Comparison of ENCODE assay signal across 14 cellular contexts in genomic region chr12:122293081-122293480, GRCh38. TPM values are rescaled to one million over a fixed set of nuclear protein-coding genes. Genes with fewer than 3 reads are reported as not detected.
DNase-seq lines count a peak whose midpoint lies in the region; ATAC-seq lines count a peak whose summit lies in the region.
"Had no signal": no experiment of that assay in that cellular context is flagged by ENCODE, and none has a peak within 500 bp of the region (broad histone marks: within the 10 kb centered on the region; RNA-seq: fewer than 3 reads in every experiment).

No MANE protein-coding gene starts in this region.

- peak; percentile 78 for ATAC-seq in GM19395 (IDR thresholded peaks at IDR 0.05; ENCODE audit: unreplicated experiment)
- ATAC-seq in HG03159 (IDR thresholded peaks at IDR 0.05; ENCODE audit: unreplicated experiment), result peak; percentile 70
- ATAC-seq: left cardiac atrium, pancreas had no signal

- intact Hi-C loops in cardiac septum (cut with DNase I), result no loop called here

- peak; percentile 62 for DNase-seq in NCI-H2171 treated with DMSO at 0.1 percent for 48 hours (lab: John Stamatoyannopoulos, UW)
- no peak for DNase-seq in NCI-H2171 (lab: John Stamatoyannopoulos, UW)
- peak; percentile 8 for DNase-seq in iris pigment epithelial cell (ENCODE audit: low read depth)
- no peak for DNase-seq in cardiac septum (ENCODE audit: low spot score)
- no peak for DNase-seq in activated effector memory CD4-positive, alpha-beta T cell treated with Interleukin-2 at 50 U/mL for 16 hours
- DNase-seq in pons (ENCODE audit: low spot score), result no peak
- DNase-seq: H7, left cardiac atrium, NCI-H2029, NCI-H526, pancreas, spleen had no signal

RNA-seq across cellular contexts. Expression of gene VPS33A, which starts 26.8 kb away (rescaled TPM):
- total RNA-seq in cardiac septum, result 9.2 TPM

Comparison
In these comparisons a context has a peak if more than half of its experiments do, and no peak if none do; other contexts are left out.
1. DNase-seq: peak in NCI-H2171 treated with DMSO at 0.1 percent for 48 hours (single experiment) and iris pigment epithelial cell (single experiment); none in NCI-H2171 (single experiment), cardiac septum (single experiment), activated effector memory CD4-positive, alpha-beta T cell treated with Interleukin-2 at 50 U/mL for 16 hours (single experiment) and pons (single experiment).